Comparison of ENCODE assay signal across 18 cellular contexts in the genomic region with DNA sequence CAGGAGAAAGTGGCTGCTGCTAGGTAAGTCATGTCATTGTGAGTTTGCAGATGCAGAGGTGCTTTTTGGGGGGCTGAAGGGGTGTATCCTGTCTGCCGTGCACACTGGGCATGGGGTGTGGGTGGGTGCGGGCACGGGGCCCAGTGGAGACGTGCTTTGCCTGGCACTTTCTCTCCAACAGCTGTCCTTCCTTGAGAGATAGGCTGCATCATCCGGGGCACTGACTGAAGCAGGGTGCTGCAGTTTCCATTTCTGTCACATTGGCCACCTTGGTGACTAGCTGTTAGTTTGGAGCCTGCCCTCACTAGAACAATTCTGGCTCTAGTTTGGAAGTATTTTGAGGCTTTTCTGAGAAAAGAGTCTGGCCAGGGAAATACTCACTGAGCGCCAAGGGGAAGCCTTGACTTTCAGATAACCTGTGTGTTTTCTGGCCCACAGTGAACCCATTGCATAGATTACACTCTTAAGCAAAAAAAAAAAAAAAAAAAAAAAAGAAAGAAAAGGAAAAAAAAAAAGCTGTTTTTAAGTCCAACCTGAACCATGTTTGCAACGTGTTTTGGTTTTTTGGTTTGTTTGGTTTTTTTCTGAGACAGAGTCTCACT.
DNase-seq lines count a peak whose midpoint lies in the region; ATAC-seq and TF ChIP-seq lines count a peak whose summit lies in the region.
"Had no signal": no experiment of that assay in that cellular context is flagged by ENCODE, and none has a peak within 500 bp of the region (broad histone marks: within the 10 kb centered on the region; RNA-seq: fewer than 3 reads in every experiment).

No MANE protein-coding gene starts in this region.

- TF ChIP-seq POLR2A in breast epithelium (IDR thresholded peaks at IDR 0.05) (no peak), vagina (IDR thresholded peaks at IDR 0.05) (no peak)

- H3K27ac ChIP-seq in breast epithelium: no peak overlapping the region
- no peak overlapping the region for H3K27ac ChIP-seq in mammary epithelial cell (ENCODE audit: insufficient read depth, low read depth, low read length)
- peak overlapping the region; percentile 85 for H3K27ac ChIP-seq in osteoblast (ENCODE audit: low read depth, low read length)
- peak overlapping the region; percentile 17 for H3K27ac ChIP-seq in vagina
- H3K27ac ChIP-seq: prostate gland had no signal

- H3K4me3 Mint-ChIP-seq in MCF 10A (ENCODE audit: unreplicated experiment) (no peak overlapping the region), natural killer cell (no peak overlapping the region)
- H3K4me3 Mint-ChIP-seq: T-cell had no signal

- H3K4me2 ChIP-seq in mammary epithelial cell (ENCODE audit: insufficient read depth, low read depth, low read length): no peak overlapping the region
- H3K4me2 ChIP-seq in osteoblast (ENCODE audit: insufficient read depth, low read length): peak overlapping the region; percentile 78

- in situ Hi-C loops in mammary epithelial cell (cut with MboI; ENCODE audit: low sequenced_read_pairs in 2 of 2) (loop anchor here in 1 of 2 donors (25.0 kb wide), 2 partner anchors 205 to 405 kb away; no protein-coding TSS in a partner anchor), KBM-7 (cut with MboI; ENCODE audit: low pct_unique_long_range_greater_than_20kb, low sequenced_read_pairs) (no loop called here)

- TF ChIP-seq CTCF in breast epithelium (IDR thresholded peaks at IDR 0.05): no peak
- TF ChIP-seq CTCF in MCF 10A (IDR thresholded peaks at IDR 0.05; ENCODE audit: unreplicated experiment): no peak
- TF ChIP-seq CTCF in mammary epithelial cell (conservative IDR thresholded peaks at IDR 0.05 in 1 of 2, IDR thresholded peaks at IDR 0.05 in 1 of 2; ENCODE audit: extremely low read depth in 1 of 2, insufficient read depth in 1 of 2, low read depth in 1 of 2, low read length in 2 of 2): no peak
- no peak for TF ChIP-seq CTCF in osteoblast (IDR thresholded peaks at IDR 0.05; ENCODE audit: extremely low read depth, low read depth, low read length)
- no peak for TF ChIP-seq CTCF in vagina (IDR thresholded peaks at IDR 0.05)
- no peak for TF ChIP-seq CTCF in natural killer cell (IDR thresholded peaks at IDR 0.05)

- H4K20me1 ChIP-seq in mammary epithelial cell (ENCODE audit: insufficient read depth, low read length) (no peaks in the 10 kb centered on the region), osteoblast (ENCODE audit: insufficient read depth, low read length) (peaks cover 5% of the 10 kb centered on the region)

- DNase-seq in breast epithelium (ENCODE audit: low spot score in 2 of 2) (no peak), MCF 10A (ENCODE audit: unreplicated experiment) (no peak), mammary epithelial cell (no peak), osteoblast (ENCODE audit: insufficient read length, low spot score, missing footprints) (no peak), vagina (ENCODE audit: extremely low spot score in 2 of 2) (peak in 1 of 2 donors; percentile 46), KBM-7 (no peak), natural killer cell (no peak)
- DNase-seq: 8988T; activated effector memory CD4-positive, alpha-beta T cell treated with Interleukin-2 at 50 U/mL for 16 hours; esophagus squamous epithelium; NCI-H82; Peyer's patch; T-cell had no signal

- H3K79me2 ChIP-seq in mammary epithelial cell (ENCODE audit: insufficient read depth, low read length) (no peaks in the 10 kb centered on the region), osteoblast (ENCODE audit: insufficient read depth, low read length) (peaks cover 21% of the 10 kb centered on the region)

- CTCF ChIA-PET in MCF 10A (lab: Yijun Ruan, JAX): interaction anchor here (0.6 to 6.1 kb wide), 4 partner anchors 14 to 465 kb away, joined by 3 to 48 read pairs (median 4); no protein-coding TSS in a partner anchor
- CTCF ChIA-PET in mammary epithelial cell (lab: Charles Lee; ENCODE audit: low non-redundant PET): no interaction called here

- no peaks in the 10 kb centered on the region for H3K9me3 Mint-ChIP-seq in MCF 10A (ENCODE audit: unreplicated experiment)
- H3K9me3 Mint-ChIP-seq in natural killer cell: no peaks in the 10 kb centered on the region
- H3K9me3 Mint-ChIP-seq: T-cell had no signal

- H3K27me3 Mint-ChIP-seq in MCF 10A (ENCODE audit: insufficient read depth, unreplicated experiment) (no peaks in the 10 kb centered on the region), natural killer cell (ENCODE audit: low read depth in 2 of 2) (peaks cover 0 to 2% of the 10 kb centered on the region in 2 donors)

- H3K27me3 ChIP-seq in breast epithelium (no peaks in the 10 kb centered on the region), mammary epithelial cell (ENCODE audit: insufficient read depth, low read length) (no peaks in the 10 kb centered on the region), osteoblast (ENCODE audit: insufficient read depth, low read length) (no peaks in the 10 kb centered on the region), vagina (no peaks in the 10 kb centered on the region)
- H3K27me3 ChIP-seq: esophagus squamous epithelium, Peyer's patch had no signal

- WGBS in mammary epithelial cell (ENCODE audit: low coverage, missing lambda C conversion rate): 47% methylated on average over 2 of the region's 7 CpGs

- intact Hi-C loops in breast epithelium (cut with DNase I; ENCODE audit: low total_unique reads): no loop called here
- intact Hi-C loops in MCF 10A (cut with micrococcal nuclease): no loop called here
- intact Hi-C loops in mammary epithelial cell (cut with micrococcal nuclease): no loop called here
- intact Hi-C loops in vagina (cut with DNase I): no loop called here
- intact Hi-C loops in natural killer cell (cut with micrococcal nuclease): no loop called here

- H2AFZ ChIP-seq in mammary epithelial cell (ENCODE audit: low read depth, low read length) (peak overlapping the region; percentile 48), osteoblast (ENCODE audit: low read length) (no peak overlapping the region)

- no peak for ATAC-seq in HG03196 (IDR thresholded peaks at IDR 0.05; ENCODE audit: unreplicated experiment)
- ATAC-seq in natural killer cell: no peak
- ATAC-seq: activated CD4-positive, CD25-positive, alpha-beta regulatory T cell treated with anti-CD3 and anti-CD28 coated beads, Interleukin-2, amount 50 U/mL, for 24 hours; HepG2; T-cell had no signal

- BruUV-seq in MCF 10A (replicated peaks; lab: Mats Ljungman, UMichigan) (no TSS peak), mammary epithelial cell (replicated peaks; lab: Mats Ljungman, UMichigan) (no TSS peak)

- H3K36me3 ChIP-seq in breast epithelium (no peaks in the 10 kb centered on the region), mammary epithelial cell (ENCODE audit: insufficient read depth, low read length) (no peaks in the 10 kb centered on the region), osteoblast (ENCODE audit: insufficient read depth, low read length) (peaks cover 10% of the 10 kb centered on the region), vagina (peaks cover 0 to 16% of the 10 kb centered on the region in 2 donors)
- H3K36me3 ChIP-seq: HAP-1, prostate gland had no signal

- POLR2A ChIA-PET in MCF 10A (lab: Yijun Ruan, JAX): no interaction called here

- H3K4me3 ChIP-seq in breast epithelium: peak overlapping the region in 2 of 3 donors; percentile 13 to 43
- no peak overlapping the region for H3K4me3 ChIP-seq in mammary epithelial cell (replicated peaks in 1 of 3; ENCODE audit: insufficient read depth in 1 of 3, low read depth in 2 of 3, low read length in 3 of 3)
- peak overlapping the region; percentile 54 for H3K4me3 ChIP-seq in osteoblast (ENCODE audit: insufficient read depth, low read length)
- H3K4me3 ChIP-seq in vagina: peak overlapping the region in 1 of 2 donors; percentile 19
- H3K4me3 ChIP-seq: HAP-1, Peyer's patch, prostate gland had no signal

- H3K9me3 ChIP-seq in breast epithelium: no peaks in the 10 kb centered on the region
- no peaks in the 10 kb centered on the region for H3K9me3 ChIP-seq in mammary epithelial cell (replicated peaks; ENCODE audit: insufficient read depth, low read length)
- no peaks in the 10 kb centered on the region for H3K9me3 ChIP-seq in osteoblast (ENCODE audit: low read depth, low read length)
- H3K9me3 ChIP-seq in vagina: no peaks in the 10 kb centered on the region
- H3K9me3 ChIP-seq: esophagus squamous epithelium, HAP-1, Peyer's patch, prostate gland had no signal

- no peak overlapping the region for H3K9ac ChIP-seq in mammary epithelial cell (ENCODE audit: insufficient read depth, low read length)

- dilution Hi-C loops in mammary epithelial cell (cut with HindIII; ENCODE audit: low sequenced_read_pairs): no loop called here

- H3K4me1 ChIP-seq in breast epithelium: peaks cover 3 to 5% of the 10 kb centered on the region in 2 donors
- H3K4me1 ChIP-seq in mammary epithelial cell (ENCODE audit: insufficient read depth, low read length): peaks cover 10% of the 10 kb centered on the region
- peaks cover 49% of the 10 kb centered on the region for H3K4me1 ChIP-seq in osteoblast (ENCODE audit: insufficient read depth, low read length)
- no peaks in the 10 kb centered on the region for H3K4me1 ChIP-seq in vagina
- H3K4me1 ChIP-seq: HAP-1, Peyer's patch, prostate gland had no signal

- H3K4me1 Mint-ChIP-seq in MCF 10A (ENCODE audit: insufficient read depth, unreplicated experiment) (peaks cover 10% of the 10 kb centered on the region), natural killer cell (no peaks in the 10 kb centered on the region)
- H3K4me1 Mint-ChIP-seq: T-cell had no signal

- peaks cover 5% of the 10 kb centered on the region for H3K36me3 Mint-ChIP-seq in MCF 10A (ENCODE audit: insufficient read depth, unreplicated experiment)
- no peaks in the 10 kb centered on the region for H3K36me3 Mint-ChIP-seq in natural killer cell
- H3K36me3 Mint-ChIP-seq: T-cell had no signal

- H3K27ac Mint-ChIP-seq in MCF 10A (ENCODE audit: low read depth, unreplicated experiment) (no peak overlapping the region), natural killer cell (no peak overlapping the region)
- H3K27ac Mint-ChIP-seq: T-cell had no signal

Comparison
In these comparisons a context has a peak if more than half of its experiments do, and no peak if none do; other contexts are left out.
1. H3K4me3 ChIP-seq: peak in breast epithelium (2 of 3) and osteoblast (single experiment); none in mammary epithelial cell (0 of 3).
2. H3K27ac ChIP-seq: peak in osteoblast (single experiment) and vagina (single experiment); none in breast epithelium (0 of 2) and mammary epithelial cell (single experiment).